1 cellular context compared by ENCODE assay signal in the genomic region with DNA sequence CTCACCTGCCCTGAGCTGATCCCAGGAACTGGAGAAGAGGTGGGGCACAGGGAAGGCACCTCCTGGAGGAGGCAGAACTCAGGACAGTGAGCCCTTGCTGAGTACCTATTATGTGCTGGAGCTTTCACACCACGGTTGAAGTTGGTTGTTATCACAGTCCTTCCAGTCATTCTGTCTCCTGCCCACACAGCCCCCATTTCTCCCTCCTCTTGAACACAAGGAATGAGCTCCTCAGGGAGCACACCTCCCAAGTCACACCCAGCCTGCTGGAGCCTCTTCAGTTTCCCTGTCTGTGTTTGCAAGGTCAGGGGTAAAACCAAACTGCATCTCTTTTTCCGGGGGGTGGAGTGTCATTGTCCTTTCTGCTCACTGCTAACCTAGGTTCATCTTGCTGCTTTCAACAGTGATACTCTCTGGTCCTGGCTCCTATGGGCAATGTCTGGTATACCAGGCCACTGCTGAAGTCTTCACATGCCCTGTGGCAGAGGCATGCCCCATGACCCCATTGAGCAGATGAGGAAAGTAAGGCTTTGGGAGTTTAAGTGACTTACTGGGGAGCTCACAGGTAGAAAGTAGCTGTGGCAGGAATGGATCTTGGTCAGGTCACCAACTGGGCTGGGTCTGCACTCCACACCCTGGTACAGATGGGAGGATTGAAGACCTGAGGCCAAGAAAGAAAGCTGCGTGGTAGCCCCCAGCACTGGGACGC.
TF ChIP-seq lines count a peak whose summit lies in the region.

No MANE protein-coding gene starts in this region.

TF ChIP-seq in K562, 482 proteins besides CTCF, POLR2A, EP300 and RAD21 (continues in another document):
- TF ChIP-seq ARID1B (IDR thresholded peaks at IDR 0.05): 0 out of 2 replicates have a peak, but pooled peaks have one; percentile 7
- TF ChIP-seq PPARD (CRISPR knock-in tag; IDR thresholded peaks at IDR 0.05): no peak
- peak; percentile 30; the same call in 1 of the 2 replicates for TF ChIP-seq CBFA2T3 (IDR thresholded peaks at IDR 0.05)
- TF ChIP-seq TCF3 (CRISPR knock-in tag; IDR thresholded peaks at IDR 0.05): peak; percentile 17; the same call in 1 of the 2 replicates
- no peak for TF ChIP-seq ZNF253 (CRISPR knock-in tag; conservative IDR thresholded peaks at IDR 0.05)
- no peak for TF ChIP-seq NR2C1 (IDR thresholded peaks at IDR 0.05)
- TF ChIP-seq NR2C1 (tag; IDR thresholded peaks at IDR 0.05): no peak
- no peak for TF ChIP-seq SMAD4 (CRISPR knock-in tag; conservative IDR thresholded peaks at IDR 0.05)
- TF ChIP-seq CHCHD3 (CRISPR knock-in tag; IDR thresholded peaks at IDR 0.05): no peak
- TF ChIP-seq, protein P1, sequence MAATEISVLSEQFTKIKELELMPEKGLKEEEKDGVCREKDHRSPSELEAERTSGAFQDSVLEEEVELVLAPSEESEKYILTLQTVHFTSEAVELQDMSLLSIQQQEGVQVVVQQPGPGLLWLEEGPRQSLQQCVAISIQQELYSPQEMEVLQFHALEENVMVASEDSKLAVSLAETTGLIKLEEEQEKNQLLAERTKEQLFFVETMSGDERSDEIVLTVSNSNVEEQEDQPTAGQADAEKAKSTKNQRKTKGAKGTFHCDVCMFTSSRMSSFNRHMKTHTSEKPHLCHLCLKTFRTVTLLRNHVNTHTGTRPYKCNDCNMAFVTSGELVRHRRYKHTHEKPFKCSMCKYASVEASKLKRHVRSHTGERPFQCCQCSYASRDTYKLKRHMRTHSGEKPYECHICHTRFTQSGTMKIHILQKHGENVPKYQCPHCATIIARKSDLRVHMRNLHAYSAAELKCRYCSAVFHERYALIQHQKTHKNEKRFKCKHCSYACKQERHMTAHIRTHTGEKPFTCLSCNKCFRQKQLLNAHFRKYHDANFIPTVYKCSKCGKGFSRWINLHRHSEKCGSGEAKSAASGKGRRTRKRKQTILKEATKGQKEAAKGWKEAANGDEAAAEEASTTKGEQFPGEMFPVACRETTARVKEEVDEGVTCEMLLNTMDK (IDR thresholded peaks at IDR 0.05; ENCODE audit: borderline replicate concordance, insufficient read depth, low read depth, low read length, poor library complexity, severe bottlenecking): no peak
- TF ChIP-seq ZNF143 (CRISPR knock-in tag; IDR thresholded peaks at IDR 0.05): no peak
- TF ChIP-seq, protein P2, sequence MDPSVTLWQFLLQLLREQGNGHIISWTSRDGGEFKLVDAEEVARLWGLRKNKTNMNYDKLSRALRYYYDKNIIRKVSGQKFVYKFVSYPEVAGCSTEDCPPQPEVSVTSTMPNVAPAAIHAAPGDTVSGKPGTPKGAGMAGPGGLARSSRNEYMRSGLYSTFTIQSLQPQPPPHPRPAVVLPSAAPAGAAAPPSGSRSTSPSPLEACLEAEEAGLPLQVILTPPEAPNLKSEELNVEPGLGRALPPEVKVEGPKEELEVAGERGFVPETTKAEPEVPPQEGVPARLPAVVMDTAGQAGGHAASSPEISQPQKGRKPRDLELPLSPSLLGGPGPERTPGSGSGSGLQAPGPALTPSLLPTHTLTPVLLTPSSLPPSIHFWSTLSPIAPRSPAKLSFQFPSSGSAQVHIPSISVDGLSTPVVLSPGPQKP (CRISPR knock-in tag; IDR thresholded peaks at IDR 0.05): no peak
- no peak for TF ChIP-seq SMAD2 (IDR thresholded peaks at IDR 0.05; ENCODE audit: low read depth, low read length)
- peak; percentile 53; the same call in 1 of the 2 replicates for TF ChIP-seq BCOR (IDR thresholded peaks at IDR 0.05)
- TF ChIP-seq, protein P3, sequence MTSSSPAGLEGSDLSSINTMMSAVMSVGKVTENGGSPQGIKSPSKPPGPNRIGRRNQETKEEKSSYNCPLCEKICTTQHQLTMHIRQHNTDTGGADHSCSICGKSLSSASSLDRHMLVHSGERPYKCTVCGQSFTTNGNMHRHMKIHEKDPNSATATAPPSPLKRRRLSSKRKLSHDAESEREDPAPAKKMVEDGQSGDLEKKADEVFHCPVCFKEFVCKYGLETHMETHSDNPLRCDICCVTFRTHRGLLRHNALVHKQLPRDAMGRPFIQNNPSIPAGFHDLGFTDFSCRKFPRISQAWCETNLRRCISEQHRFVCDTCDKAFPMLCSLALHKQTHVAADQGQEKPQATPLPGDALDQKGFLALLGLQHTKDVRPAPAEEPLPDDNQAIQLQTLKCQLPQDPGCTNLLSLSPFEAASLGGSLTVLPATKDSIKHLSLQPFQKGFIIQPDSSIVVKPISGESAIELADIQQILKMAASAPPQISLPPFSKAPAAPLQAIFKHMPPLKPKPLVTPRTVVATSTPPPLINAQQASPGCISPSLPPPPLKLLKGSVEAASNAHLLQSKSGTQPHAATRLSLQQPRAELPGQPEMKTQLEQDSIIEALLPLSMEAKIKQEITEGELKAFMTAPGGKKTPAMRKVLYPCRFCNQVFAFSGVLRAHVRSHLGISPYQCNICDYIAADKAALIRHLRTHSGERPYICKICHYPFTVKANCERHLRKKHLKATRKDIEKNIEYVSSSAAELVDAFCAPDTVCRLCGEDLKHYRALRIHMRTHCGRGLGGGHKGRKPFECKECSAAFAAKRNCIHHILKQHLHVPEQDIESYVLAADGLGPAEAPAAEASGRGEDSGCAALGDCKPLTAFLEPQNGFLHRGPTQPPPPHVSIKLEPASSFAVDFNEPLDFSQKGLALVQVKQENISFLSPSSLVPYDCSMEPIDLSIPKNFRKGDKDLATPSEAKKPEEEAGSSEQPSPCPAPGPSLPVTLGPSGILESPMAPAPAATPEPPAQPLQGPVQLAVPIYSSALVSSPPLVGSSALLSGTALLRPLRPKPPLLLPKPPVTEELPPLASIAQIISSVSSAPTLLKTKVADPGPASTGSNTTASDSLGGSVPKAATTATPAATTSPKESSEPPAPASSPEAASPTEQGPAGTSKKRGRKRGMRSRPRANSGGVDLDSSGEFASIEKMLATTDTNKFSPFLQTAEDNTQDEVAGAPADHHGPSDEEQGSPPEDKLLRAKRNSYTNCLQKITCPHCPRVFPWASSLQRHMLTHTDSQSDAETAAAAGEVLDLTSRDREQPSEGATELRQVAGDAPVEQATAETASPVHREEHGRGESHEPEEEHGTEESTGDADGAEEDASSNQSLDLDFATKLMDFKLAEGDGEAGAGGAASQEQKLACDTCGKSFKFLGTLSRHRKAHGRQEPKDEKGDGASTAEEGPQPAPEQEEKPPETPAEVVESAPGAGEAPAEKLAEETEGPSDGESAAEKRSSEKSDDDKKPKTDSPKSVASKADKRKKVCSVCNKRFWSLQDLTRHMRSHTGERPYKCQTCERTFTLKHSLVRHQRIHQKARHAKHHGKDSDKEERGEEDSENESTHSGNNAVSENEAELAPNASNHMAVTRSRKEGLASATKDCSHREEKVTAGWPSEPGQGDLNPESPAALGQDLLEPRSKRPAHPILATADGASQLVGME (CRISPR knock-in tag; IDR thresholded peaks at IDR 0.05): no peak
- no peak for TF ChIP-seq IFI16 (CRISPR knock-in tag; IDR thresholded peaks at IDR 0.05)
- no peak for TF ChIP-seq ARNT (IDR thresholded peaks at IDR 0.05)
- TF ChIP-seq RBM25 (IDR thresholded peaks at IDR 0.05; ENCODE audit: low read depth, low read length, severe bottlenecking): peak; percentile 71
- TF ChIP-seq, protein P4, sequence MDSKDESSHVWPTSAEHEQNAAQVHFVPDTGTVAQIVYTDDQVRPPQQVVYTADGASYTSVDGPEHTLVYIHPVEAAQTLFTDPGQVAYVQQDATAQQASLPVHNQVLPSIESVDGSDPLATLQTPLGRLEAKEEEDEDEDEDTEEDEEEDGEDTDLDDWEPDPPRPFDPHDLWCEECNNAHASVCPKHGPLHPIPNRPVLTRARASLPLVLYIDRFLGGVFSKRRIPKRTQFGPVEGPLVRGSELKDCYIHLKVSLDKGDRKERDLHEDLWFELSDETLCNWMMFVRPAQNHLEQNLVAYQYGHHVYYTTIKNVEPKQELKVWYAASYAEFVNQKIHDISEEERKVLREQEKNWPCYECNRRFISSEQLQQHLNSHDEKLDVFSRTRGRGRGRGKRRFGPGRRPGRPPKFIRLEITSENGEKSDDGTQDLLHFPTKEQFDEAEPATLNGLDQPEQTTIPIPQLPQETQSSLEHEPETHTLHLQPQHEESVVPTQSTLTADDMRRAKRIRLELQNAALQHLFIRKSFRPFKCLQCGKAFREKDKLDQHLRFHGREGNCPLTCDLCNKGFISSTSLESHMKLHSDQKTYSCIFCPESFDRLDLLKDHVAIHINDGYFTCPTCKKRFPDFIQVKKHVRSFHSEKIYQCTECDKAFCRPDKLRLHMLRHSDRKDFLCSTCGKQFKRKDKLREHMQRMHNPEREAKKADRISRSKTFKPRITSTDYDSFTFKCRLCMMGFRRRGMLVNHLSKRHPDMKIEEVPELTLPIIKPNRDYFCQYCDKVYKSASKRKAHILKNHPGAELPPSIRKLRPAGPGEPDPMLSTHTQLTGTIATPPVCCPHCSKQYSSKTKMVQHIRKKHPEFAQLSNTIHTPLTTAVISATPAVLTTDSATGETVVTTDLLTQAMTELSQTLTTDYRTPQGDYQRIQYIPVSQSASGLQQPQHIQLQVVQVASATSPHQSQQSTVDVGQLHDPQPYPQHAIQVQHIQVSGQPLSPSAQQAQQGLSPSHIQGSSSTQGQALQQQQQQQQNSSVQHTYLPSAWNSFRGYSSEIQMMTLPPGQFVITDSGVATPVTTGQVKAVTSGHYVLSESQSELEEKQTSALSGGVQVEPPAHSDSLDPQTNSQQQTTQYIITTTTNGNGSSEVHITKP (IDR thresholded peaks at IDR 0.05; ENCODE audit: partially characterized antibody): peak; percentile 31
- no peak for TF ChIP-seq TARDBP (IDR thresholded peaks at IDR 0.05)
- TF ChIP-seq ZNF696 (CRISPR knock-in tag; conservative IDR thresholded peaks at IDR 0.05): no peak
- TF ChIP-seq, protein P5, sequence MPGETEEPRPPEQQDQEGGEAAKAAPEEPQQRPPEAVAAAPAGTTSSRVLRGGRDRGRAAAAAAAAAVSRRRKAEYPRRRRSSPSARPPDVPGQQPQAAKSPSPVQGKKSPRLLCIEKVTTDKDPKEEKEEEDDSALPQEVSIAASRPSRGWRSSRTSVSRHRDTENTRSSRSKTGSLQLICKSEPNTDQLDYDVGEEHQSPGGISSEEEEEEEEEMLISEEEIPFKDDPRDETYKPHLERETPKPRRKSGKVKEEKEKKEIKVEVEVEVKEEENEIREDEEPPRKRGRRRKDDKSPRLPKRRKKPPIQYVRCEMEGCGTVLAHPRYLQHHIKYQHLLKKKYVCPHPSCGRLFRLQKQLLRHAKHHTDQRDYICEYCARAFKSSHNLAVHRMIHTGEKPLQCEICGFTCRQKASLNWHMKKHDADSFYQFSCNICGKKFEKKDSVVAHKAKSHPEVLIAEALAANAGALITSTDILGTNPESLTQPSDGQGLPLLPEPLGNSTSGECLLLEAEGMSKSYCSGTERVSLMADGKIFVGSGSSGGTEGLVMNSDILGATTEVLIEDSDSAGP (CRISPR knock-in tag; IDR thresholded peaks at IDR 0.05): no peak
- TF ChIP-seq ZKSCAN1 (IDR thresholded peaks at IDR 0.05; ENCODE audit: low read depth, low read length): 0 out of 2 replicates have a peak, but pooled peaks have one; percentile 54
- no peak for TF ChIP-seq STAT5A (IDR thresholded peaks at IDR 0.05; ENCODE audit: borderline replicate concordance, low read length)
- no peak for TF ChIP-seq FOSL1 (tag; conservative IDR thresholded peaks at IDR 0.05)
- TF ChIP-seq KDM5B (IDR thresholded peaks at IDR 0.05; ENCODE audit: insufficient replicate concordance, low read depth, low read length): no peak
- TF ChIP-seq MTA3 (IDR thresholded peaks at IDR 0.05; ENCODE audit: borderline replicate concordance): no peak
- TF ChIP-seq, protein P6, sequence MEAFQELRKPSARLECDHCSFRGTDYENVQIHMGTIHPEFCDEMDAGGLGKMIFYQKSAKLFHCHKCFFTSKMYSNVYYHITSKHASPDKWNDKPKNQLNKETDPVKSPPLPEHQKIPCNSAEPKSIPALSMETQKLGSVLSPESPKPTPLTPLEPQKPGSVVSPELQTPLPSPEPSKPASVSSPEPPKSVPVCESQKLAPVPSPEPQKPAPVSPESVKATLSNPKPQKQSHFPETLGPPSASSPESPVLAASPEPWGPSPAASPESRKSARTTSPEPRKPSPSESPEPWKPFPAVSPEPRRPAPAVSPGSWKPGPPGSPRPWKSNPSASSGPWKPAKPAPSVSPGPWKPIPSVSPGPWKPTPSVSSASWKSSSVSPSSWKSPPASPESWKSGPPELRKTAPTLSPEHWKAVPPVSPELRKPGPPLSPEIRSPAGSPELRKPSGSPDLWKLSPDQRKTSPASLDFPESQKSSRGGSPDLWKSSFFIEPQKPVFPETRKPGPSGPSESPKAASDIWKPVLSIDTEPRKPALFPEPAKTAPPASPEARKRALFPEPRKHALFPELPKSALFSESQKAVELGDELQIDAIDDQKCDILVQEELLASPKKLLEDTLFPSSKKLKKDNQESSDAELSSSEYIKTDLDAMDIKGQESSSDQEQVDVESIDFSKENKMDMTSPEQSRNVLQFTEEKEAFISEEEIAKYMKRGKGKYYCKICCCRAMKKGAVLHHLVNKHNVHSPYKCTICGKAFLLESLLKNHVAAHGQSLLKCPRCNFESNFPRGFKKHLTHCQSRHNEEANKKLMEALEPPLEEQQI (IDR thresholded peaks at IDR 0.05): no peak
- no peak for TF ChIP-seq SRSF1 (IDR thresholded peaks at IDR 0.05; ENCODE audit: low read depth, low read length)
- TF ChIP-seq ERF (CRISPR knock-in tag; IDR thresholded peaks at IDR 0.05): no peak
- TF ChIP-seq, protein P7, sequence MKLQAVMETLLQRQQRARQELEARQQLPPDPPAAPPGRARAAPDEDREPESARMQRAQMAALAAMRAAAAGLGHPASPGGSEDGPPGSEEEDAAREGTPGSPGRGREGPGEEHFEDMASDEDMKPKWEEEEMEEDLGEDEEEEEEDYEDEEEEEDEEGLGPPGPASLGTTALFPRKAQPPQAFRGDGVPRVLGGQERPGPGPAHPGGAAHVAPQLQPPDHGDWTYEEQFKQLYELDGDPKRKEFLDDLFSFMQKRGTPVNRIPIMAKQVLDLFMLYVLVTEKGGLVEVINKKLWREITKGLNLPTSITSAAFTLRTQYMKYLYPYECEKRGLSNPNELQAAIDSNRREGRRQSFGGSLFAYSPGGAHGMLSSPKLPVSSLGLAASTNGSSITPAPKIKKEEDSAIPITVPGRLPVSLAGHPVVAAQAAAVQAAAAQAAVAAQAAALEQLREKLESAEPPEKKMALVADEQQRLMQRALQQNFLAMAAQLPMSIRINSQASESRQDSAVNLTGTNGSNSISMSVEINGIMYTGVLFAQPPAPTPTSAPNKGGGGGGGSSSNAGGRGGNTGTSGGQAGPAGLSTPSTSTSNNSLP (IDR thresholded peaks at IDR 0.05; ENCODE audit: borderline replicate concordance, low read depth, low read length): no peak
- TF ChIP-seq PHB2 (IDR thresholded peaks at IDR 0.05; ENCODE audit: low read depth): no peak
- no peak for TF ChIP-seq ARHGAP35 (IDR thresholded peaks at IDR 0.05; ENCODE audit: partially characterized antibody)
- TF ChIP-seq ZNF263 (CRISPR knock-in tag; IDR thresholded peaks at IDR 0.05; ENCODE audit: borderline replicate concordance): peak; percentile 83; the same call in 1 of the 2 replicates
- no peak for TF ChIP-seq HSF4 (CRISPR knock-in tag; IDR thresholded peaks at IDR 0.05; ENCODE audit: borderline replicate concordance)
- TF ChIP-seq SMARCA4 (IDR thresholded peaks at IDR 0.05): no peak
- TF ChIP-seq NCOA1 (IDR thresholded peaks at IDR 0.05; ENCODE audit: low read depth): no peak
- no peak for TF ChIP-seq CHD4 (IDR thresholded peaks at IDR 0.05; ENCODE audit: insufficient read depth, insufficient replicate concordance, low read depth, low read length, poor library complexity, severe bottlenecking)
- no peak for TF ChIP-seq HIVEP1 (CRISPR knock-in tag; IDR thresholded peaks at IDR 0.05)
- TF ChIP-seq GABPA (tag; conservative IDR thresholded peaks at IDR 0.05; ENCODE audit: low read depth): no peak
- TF ChIP-seq SMARCA5 (IDR thresholded peaks at IDR 0.05): no peak
